Comparison of ENCODE assay signal across 1 cellular context in the genomic region with DNA sequence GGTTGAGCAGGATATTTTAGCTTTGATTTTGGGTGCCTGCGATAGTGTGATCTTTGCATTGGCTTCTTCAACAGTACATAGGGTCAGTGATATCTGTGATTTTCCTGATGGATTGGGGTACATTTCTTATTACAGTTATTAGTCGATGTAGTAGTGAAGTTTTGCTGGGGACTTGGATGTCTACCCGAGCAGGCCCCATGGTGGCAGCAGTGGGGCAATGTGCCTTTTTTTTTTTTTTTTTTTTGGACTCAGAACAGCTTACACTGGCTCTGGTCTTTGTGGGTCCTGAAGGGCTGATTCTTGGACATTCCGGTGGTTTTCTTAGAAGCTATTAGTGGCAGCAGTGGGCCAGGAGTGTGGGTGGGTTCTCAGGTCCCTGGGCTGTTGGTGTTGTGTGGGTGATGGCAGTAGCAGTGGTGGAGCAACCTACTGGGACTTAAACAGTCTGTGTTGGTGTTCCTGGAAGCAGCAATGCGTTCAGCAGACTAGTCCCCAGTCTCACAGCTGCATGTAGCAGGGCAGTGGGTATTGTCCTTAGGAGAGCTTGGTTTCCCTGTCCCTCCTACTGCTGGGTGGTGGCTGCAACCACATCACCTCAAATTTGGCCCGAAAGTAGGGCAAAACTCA.
TF ChIP-seq lines count a peak whose summit lies in the region.

No MANE protein-coding gene starts in this region.

TF ChIP-seq in H1, 55 proteins besides CTCF, POLR2A, EP300 and RAD21 (continued from another document):
- TF ChIP-seq, protein P1, sequence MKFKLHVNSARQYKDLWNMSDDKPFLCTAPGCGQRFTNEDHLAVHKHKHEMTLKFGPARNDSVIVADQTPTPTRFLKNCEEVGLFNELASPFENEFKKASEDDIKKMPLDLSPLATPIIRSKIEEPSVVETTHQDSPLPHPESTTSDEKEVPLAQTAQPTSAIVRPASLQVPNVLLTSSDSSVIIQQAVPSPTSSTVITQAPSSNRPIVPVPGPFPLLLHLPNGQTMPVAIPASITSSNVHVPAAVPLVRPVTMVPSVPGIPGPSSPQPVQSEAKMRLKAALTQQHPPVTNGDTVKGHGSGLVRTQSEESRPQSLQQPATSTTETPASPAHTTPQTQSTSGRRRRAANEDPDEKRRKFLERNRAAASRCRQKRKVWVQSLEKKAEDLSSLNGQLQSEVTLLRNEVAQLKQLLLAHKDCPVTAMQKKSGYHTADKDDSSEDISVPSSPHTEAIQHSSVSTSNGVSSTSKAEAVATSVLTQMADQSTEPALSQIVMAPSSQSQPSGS (IDR thresholded peaks at IDR 0.05; ENCODE audit: low read length) = no peak
- no peak for TF ChIP-seq RBBP5 (IDR thresholded peaks at IDR 0.05; ENCODE audit: borderline replicate concordance, low read depth, low read length)
